In genomic region chr12:6327159-6327558, GRCh38 we compare ENCODE assay signal across 1 cellular context.
TF ChIP-seq lines count a peak whose summit lies in the region.

No MANE protein-coding gene starts in this region.

TF ChIP-seq in HepG2, 621 proteins besides CTCF, POLR2A, EP300 and RAD21:
- TF ChIP-seq ZNF619 (CRISPR knock-in tag; IDR thresholded peaks at IDR 0.05) (no peak), DPF2 (CRISPR knock-in tag; IDR thresholded peaks at IDR 0.05; ENCODE audit: borderline replicate concordance, low read depth) (no peak), PRDM10 (CRISPR knock-in tag; IDR thresholded peaks at IDR 0.05; ENCODE audit: low read depth) (no peak), CBX1 (IDR thresholded peaks at IDR 0.05; ENCODE audit: low read depth) (no peak), ZNF274 (CRISPR knock-in tag; IDR thresholded peaks at IDR 0.05) (no peak), MXD4 (CRISPR knock-in tag; IDR thresholded peaks at IDR 0.05) (no peak), ZBTB7A (CRISPR knock-in tag; IDR thresholded peaks at IDR 0.05) (no peak), CEBPG (CRISPR knock-in tag; IDR thresholded peaks at IDR 0.05) (no peak), MIER3 (CRISPR knock-in tag; IDR thresholded peaks at IDR 0.05; ENCODE audit: borderline replicate concordance) (no peak), POLR2G (IDR thresholded peaks at IDR 0.05; ENCODE audit: low read depth, low read length) (peak; percentile 41; the same call in 1 of the 2 replicates), FOXO1 (CRISPR knock-in tag; IDR thresholded peaks at IDR 0.05) (no peak), ZNF563 (CRISPR knock-in tag; IDR thresholded peaks at IDR 0.05) (no peak), PHF8 (CRISPR knock-in tag; IDR thresholded peaks at IDR 0.05) (no peak), ZNF746 (CRISPR knock-in tag; IDR thresholded peaks at IDR 0.05) (no peak), ZNF446 (CRISPR knock-in tag; IDR thresholded peaks at IDR 0.05) (no peak), TOE1 (CRISPR knock-in tag; IDR thresholded peaks at IDR 0.05) (no peak), CHD2 (IDR thresholded peaks at IDR 0.05; ENCODE audit: low read depth, low read length) (no peak), ZNF484 (CRISPR knock-in tag; IDR thresholded peaks at IDR 0.05; ENCODE audit: borderline replicate concordance, low read depth) (no peak), SYNCRIP (IDR thresholded peaks at IDR 0.05; ENCODE audit: insufficient read depth, low read depth, low read length) (no peak), AGO1 (IDR thresholded peaks at IDR 0.05; ENCODE audit: low read depth, low read length, poor library complexity, severe bottlenecking) (peak; percentile 30), KLF15 (CRISPR knock-in tag; IDR thresholded peaks at IDR 0.05; ENCODE audit: borderline replicate concordance) (no peak), POLR2AphosphoS5 (IDR thresholded peaks at IDR 0.05; ENCODE audit: low read depth, low read length) (peak; percentile 5; the same call in 1 of the 2 replicates), ZZZ3 (CRISPR knock-in tag; IDR thresholded peaks at IDR 0.05; ENCODE audit: borderline replicate concordance) (no peak), ZNF530 (CRISPR knock-in tag; IDR thresholded peaks at IDR 0.05; ENCODE audit: low read depth) (no peak), ZC3H13 (CRISPR knock-in tag; IDR thresholded peaks at IDR 0.05) (0 out of 2 replicates have a peak, but pooled peaks have one; percentile 22), ZBTB38 (CRISPR knock-in tag; IDR thresholded peaks at IDR 0.05) (no peak), FUBP1 (CRISPR knock-in tag; IDR thresholded peaks at IDR 0.05; ENCODE audit: borderline replicate concordance) (no peak), KAT8 (CRISPR knock-in tag; IDR thresholded peaks at IDR 0.05) (no peak), ZNF704 (CRISPR knock-in tag; IDR thresholded peaks at IDR 0.05; ENCODE audit: borderline replicate concordance) (no peak)
- TF ChIP-seq, protein P1, sequence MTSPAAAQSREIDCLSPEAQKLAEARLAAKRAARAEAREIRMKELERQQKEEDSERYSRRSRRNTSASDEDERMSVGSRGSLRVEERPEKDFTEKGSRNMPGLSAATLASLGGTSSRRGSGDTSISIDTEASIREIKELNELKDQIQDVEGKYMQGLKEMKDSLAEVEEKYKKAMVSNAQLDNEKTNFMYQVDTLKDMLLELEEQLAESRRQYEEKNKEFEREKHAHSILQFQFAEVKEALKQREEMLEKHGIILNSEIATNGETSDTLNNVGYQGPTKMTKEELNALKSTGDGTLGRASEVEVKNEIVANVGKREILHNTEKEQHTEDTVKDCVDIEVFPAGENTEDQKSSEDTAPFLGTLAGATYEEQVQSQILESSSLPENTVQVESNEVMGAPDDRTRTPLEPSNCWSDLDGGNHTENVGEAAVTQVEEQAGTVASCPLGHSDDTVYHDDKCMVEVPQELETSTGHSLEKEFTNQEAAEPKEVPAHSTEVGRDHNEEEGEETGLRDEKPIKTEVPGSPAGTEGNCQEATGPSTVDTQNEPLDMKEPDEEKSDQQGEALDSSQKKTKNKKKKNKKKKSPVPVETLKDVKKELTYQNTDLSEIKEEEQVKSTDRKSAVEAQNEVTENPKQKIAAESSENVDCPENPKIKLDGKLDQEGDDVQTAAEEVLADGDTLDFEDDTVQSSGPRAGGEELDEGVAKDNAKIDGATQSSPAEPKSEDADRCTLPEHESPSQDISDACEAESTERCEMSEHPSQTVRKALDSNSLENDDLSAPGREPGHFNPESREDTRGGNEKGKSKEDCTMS (CRISPR knock-in tag; conservative IDR thresholded peaks at IDR 0.05), result no peak
- TF ChIP-seq, protein P2, sequence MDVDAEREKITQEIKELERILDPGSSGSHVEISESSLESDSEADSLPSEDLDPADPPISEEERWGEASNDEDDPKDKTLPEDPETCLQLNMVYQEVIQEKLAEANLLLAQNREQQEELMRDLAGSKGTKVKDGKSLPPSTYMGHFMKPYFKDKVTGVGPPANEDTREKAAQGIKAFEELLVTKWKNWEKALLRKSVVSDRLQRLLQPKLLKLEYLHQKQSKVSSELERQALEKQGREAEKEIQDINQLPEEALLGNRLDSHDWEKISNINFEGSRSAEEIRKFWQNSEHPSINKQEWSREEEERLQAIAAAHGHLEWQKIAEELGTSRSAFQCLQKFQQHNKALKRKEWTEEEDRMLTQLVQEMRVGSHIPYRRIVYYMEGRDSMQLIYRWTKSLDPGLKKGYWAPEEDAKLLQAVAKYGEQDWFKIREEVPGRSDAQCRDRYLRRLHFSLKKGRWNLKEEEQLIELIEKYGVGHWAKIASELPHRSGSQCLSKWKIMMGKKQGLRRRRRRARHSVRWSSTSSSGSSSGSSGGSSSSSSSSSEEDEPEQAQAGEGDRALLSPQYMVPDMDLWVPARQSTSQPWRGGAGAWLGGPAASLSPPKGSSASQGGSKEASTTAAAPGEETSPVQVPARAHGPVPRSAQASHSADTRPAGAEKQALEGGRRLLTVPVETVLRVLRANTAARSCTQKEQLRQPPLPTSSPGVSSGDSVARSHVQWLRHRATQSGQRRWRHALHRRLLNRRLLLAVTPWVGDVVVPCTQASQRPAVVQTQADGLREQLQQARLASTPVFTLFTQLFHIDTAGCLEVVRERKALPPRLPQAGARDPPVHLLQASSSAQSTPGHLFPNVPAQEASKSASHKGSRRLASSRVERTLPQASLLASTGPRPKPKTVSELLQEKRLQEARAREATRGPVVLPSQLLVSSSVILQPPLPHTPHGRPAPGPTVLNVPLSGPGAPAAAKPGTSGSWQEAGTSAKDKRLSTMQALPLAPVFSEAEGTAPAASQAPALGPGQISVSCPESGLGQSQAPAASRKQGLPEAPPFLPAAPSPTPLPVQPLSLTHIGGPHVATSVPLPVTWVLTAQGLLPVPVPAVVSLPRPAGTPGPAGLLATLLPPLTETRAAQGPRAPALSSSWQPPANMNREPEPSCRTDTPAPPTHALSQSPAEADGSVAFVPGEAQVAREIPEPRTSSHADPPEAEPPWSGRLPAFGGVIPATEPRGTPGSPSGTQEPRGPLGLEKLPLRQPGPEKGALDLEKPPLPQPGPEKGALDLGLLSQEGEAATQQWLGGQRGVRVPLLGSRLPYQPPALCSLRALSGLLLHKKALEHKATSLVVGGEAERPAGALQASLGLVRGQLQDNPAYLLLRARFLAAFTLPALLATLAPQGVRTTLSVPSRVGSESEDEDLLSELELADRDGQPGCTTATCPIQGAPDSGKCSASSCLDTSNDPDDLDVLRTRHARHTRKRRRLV (CRISPR knock-in tag; IDR thresholded peaks at IDR 0.05), result no peak
- TF ChIP-seq, protein P3, sequence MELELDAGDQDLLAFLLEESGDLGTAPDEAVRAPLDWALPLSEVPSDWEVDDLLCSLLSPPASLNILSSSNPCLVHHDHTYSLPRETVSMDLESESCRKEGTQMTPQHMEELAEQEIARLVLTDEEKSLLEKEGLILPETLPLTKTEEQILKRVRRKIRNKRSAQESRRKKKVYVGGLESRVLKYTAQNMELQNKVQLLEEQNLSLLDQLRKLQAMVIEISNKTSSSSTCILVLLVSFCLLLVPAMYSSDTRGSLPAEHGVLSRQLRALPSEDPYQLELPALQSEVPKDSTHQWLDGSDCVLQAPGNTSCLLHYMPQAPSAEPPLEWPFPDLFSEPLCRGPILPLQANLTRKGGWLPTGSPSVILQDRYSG (CRISPR knock-in tag; IDR thresholded peaks at IDR 0.05), result no peak
- TF ChIP-seq, protein P4, sequence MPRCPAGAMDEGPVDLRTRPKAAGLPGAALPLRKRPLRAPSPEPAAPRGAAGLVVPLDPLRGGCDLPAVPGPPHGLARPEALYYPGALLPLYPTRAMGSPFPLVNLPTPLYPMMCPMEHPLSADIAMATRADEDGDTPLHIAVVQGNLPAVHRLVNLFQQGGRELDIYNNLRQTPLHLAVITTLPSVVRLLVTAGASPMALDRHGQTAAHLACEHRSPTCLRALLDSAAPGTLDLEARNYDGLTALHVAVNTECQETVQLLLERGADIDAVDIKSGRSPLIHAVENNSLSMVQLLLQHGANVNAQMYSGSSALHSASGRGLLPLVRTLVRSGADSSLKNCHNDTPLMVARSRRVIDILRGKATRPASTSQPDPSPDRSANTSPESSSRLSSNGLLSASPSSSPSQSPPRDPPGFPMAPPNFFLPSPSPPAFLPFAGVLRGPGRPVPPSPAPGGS (CRISPR knock-in tag; IDR thresholded peaks at IDR 0.05), result no peak
- TF ChIP-seq, protein P5, sequence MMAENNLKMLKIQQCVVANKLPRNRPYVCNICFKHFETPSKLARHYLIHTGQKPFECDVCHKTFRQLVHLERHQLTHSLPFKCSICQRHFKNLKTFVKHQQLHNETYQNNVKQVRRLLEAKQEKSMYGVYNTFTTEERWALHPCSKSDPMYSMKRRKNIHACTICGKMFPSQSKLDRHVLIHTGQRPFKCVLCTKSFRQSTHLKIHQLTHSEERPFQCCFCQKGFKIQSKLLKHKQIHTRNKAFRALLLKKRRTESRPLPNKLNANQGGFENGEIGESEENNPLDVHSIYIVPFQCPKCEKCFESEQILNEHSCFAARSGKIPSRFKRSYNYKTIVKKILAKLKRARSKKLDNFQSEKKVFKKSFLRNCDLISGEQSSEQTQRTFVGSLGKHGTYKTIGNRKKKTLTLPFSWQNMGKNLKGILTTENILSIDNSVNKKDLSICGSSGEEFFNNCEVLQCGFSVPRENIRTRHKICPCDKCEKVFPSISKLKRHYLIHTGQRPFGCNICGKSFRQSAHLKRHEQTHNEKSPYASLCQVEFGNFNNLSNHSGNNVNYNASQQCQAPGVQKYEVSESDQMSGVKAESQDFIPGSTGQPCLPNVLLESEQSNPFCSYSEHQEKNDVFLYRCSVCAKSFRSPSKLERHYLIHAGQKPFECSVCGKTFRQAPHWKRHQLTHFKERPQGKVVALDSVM (CRISPR knock-in tag; IDR thresholded peaks at IDR 0.05), result no peak
- TF ChIP-seq, protein P6, sequence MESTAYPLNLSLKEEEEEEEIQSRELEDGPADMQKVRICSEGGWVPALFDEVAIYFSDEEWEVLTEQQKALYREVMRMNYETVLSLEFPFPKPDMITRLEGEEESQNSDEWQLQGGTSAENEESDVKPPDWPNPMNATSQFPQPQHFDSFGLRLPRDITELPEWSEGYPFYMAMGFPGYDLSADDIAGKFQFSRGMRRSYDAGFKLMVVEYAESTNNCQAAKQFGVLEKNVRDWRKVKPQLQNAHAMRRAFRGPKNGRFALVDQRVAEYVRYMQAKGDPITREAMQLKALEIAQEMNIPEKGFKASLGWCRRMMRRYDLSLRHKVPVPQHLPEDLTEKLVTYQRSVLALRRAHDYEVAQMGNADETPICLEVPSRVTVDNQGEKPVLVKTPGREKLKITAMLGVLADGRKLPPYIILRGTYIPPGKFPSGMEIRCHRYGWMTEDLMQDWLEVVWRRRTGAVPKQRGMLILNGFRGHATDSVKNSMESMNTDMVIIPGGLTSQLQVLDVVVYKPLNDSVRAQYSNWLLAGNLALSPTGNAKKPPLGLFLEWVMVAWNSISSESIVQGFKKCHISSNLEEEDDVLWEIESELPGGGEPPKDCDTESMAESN (CRISPR knock-in tag; conservative IDR thresholded peaks at IDR 0.05), result no peak
